In genomic region chr1:64163972-64164371, GRCh38 we compare ENCODE assay signal across 9 cellular contexts. TPM values are rescaled to one million over a fixed set of nuclear protein-coding genes. Genes with fewer than 3 reads are reported as not detected.
DNase-seq lines count a peak whose midpoint lies in the region; ATAC-seq, FAIRE-seq and TF ChIP-seq lines count a peak whose summit lies in the region.
"Had no signal": no experiment of that assay in that cellular context is flagged by ENCODE, and none has a peak within 500 bp of the region (broad histone marks: within the 10 kb centered on the region; RNA-seq: fewer than 3 reads in every experiment).

No MANE protein-coding gene starts in this region.

- peaks cover 27% of the 10 kb centered on the region for H3K4me1 Mint-ChIP-seq in HFFc6 (ENCODE audit: low read depth)

- TF ChIP-seq EP300 in A549 (IDR thresholded peaks at IDR 0.05), result no peak

- H3K27me3 Mint-ChIP-seq in HFFc6 (ENCODE audit: insufficient read depth), result no peaks in the 10 kb centered on the region; the same call in none of the 2 replicates

- DNase-seq in A549 (ENCODE audit: low read depth in 1 of 2, low spot score in 1 of 2) (peak; percentile 2 to 14), HFFc6 (peak; percentile 47), astrocyte of the spinal cord (ENCODE audit: low read depth, low spot score) (peak; percentile 63), iPS-NIHi7 (ENCODE audit: extremely low spot score) (peak; percentile 57), NCI-H146 treated with DMSO at 0.1 percent for 48 hours (lab: John Stamatoyannopoulos, UW; ENCODE audit: unreplicated experiment) (no peak), NCI-H2029 treated with DMSO at 0.1 percent for 48 hours (lab: John Stamatoyannopoulos, UW) (no peak)
- DNase-seq in stimulated activated CD4-positive, alpha-beta T cell treated with anti-CD3 and anti-CD28 coated beads, Interleukin-2, amount 100 ng/mL, for 48 hours, result no peak
- DNase-seq: upper lobe of left lung had no signal

- in situ Hi-C loops in astrocyte of the spinal cord (cut with HindIII; ENCODE audit: low sequenced_read_pairs), result no loop called here

- H3K4me2 ChIP-seq in A549, result no peak overlapping the region

- no peak for FAIRE-seq in A549 (lab: Jason Lieb, UNC)

- CTCF ChIA-PET in A549 (lab: Yijun Ruan, JAX), result interaction anchor here (0.6 to 1.6 kb wide), 6 partner anchors 27 to 547 kb away, joined by 3 to 5 read pairs (median 3); no protein-coding TSS in a partner anchor

- H3K27ac ChIP-seq in A549, result no peak overlapping the region

- TF ChIP-seq POLR2A in A549 (IDR thresholded peaks at IDR 0.05; ENCODE audit: low read length), result no peak

- peaks cover 5% of the 10 kb centered on the region for H3K36me3 Mint-ChIP-seq in HFFc6 (ENCODE audit: low read depth)

- POLR2A ChIA-PET in A549 (lab: Yijun Ruan, JAX), result no interaction called here

- WGBS in A549 (ENCODE audit: missing lambda C conversion rate), result 74% methylated on average over 1 of the region's 1 CpG

- H3K27ac Mint-ChIP-seq in HFFc6, result no peak overlapping the region

- TF ChIP-seq RAD21 in A549 (conservative IDR thresholded peaks at IDR 0.05 in 1 of 2, IDR thresholded peaks at IDR 0.05 in 1 of 2), result peak; percentile 45 to 53

- H3K9me3 ChIP-seq in A549, result peaks cover under 1% of the 10 kb centered on the region; the same call in 1 of the 3 replicates
- H3K9me3 ChIP-seq: upper lobe of left lung had no signal

- H3K4me3 ChIP-seq in A549 (no peak overlapping the region), astrocyte of the spinal cord (ENCODE audit: low read depth, low read length) (no peak overlapping the region)
- H3K4me3 ChIP-seq: upper lobe of left lung had no signal

- H3K4me3 Mint-ChIP-seq in HFFc6, result no peak overlapping the region

- H3K4me1 ChIP-seq in A549, result no peaks in the 10 kb centered on the region

- no peaks in the 10 kb centered on the region for H3K9me3 Mint-ChIP-seq in HFFc6

- ATAC-seq in A549 (peak in 1 of 2 experiments; percentile 52; a peak in 2 of 6 replicates), HG02678 (IDR thresholded peaks at IDR 0.05; ENCODE audit: unreplicated experiment) (no peak)

- TF ChIP-seq CTCF in A549 (IDR thresholded peaks at IDR 0.05), result peak; percentile 40; the same call in 1 of the 3 replicates
- TF ChIP-seq CTCF in HFFc6 (IDR thresholded peaks at IDR 0.05), result peak; percentile 77
- peak; percentile 68 for TF ChIP-seq CTCF in astrocyte of the spinal cord (IDR thresholded peaks at IDR 0.05; ENCODE audit: low read depth, low read length)

TF ChIP-seq in A549, 52 proteins besides CTCF, POLR2A, EP300 and RAD21:
- TF ChIP-seq SMC3 (IDR thresholded peaks at IDR 0.05) (peak; percentile 32; the same call in 1 of the 3 replicates), ZSCAN20 (CRISPR knock-in tag; IDR thresholded peaks at IDR 0.05) (no peak)

RNA-seq across cellular contexts. Expression of gene UBE2U, which starts 39.5 kb away (rescaled TPM):
- not detected in 2 replicates for polyA plus RNA-seq in A549 (2011; rRNA removed)
- polyA plus RNA-seq in A549 (2012; cell fraction: cytosol; rRNA removed), result not detected in 2 replicates
- not detected in 2 replicates for polyA plus RNA-seq in A549 (2012; cell fraction: nucleus; rRNA removed)
- not detected in 3 replicates for polyA plus RNA-seq in A549 (2017; fragmentation: RNase III; extraction: RNeasy Plus Mini Kit Qiagen cat#74134 plus additional on column Dnase treatment)
- polyA minus RNA-seq in A549 (2011; rRNA and poly(A)+ RNA removed), result not detected in 2 replicates
- not detected for total RNA-seq in HFFc6 (2021; fragmentation: NEBNext Ultra II Directional; extraction: Animal tissue kit (Norgen Biotek cat#: 25700))

Comparison
In these comparisons a context has a peak if more than half of its experiments do, and no peak if none do; other contexts are left out.
1. DNase-seq: peak in A549 (2 of 2), HFFc6 (single experiment), astrocyte of the spinal cord (single experiment) and iPS-NIHi7 (single experiment); none in stimulated activated CD4-positive, alpha-beta T cell treated with anti-CD3 and anti-CD28 coated beads, Interleukin-2, amount 100 ng/mL, for 48 hours (0 of 2), NCI-H146 treated with DMSO at 0.1 percent for 48 hours (single experiment) and NCI-H2029 treated with DMSO at 0.1 percent for 48 hours (single experiment).
2. Peak in every context shown above with its lines, with median percentiles within 50 percentile points of each other: CTCF ChIP-seq.